In genomic region chr2:164898475-164898874, GRCh38 we compare ENCODE assay signal across 15 cellular contexts. TPM values are rescaled to one million over a fixed set of nuclear protein-coding genes. Genes with fewer than 3 reads are reported as not detected.
DNase-seq lines count a peak whose midpoint lies in the region; ATAC-seq and TF ChIP-seq lines count a peak whose summit lies in the region.
"Had no signal": no experiment of that assay in that cellular context is flagged by ENCODE, and none has a peak within 500 bp of the region (broad histone marks: within the 10 kb centered on the region; RNA-seq: fewer than 3 reads in every experiment).

No MANE protein-coding gene starts in this region.

- H3K4me1 Mint-ChIP-seq in CD4-positive, alpha-beta T cell (ENCODE audit: low read depth) = no peaks in the 10 kb centered on the region

- H3K4me1 ChIP-seq in RWPE2 (ENCODE audit: insufficient read depth, poor library complexity, severe bottlenecking) = peaks cover 47% of the 10 kb centered on the region
- H3K4me1 ChIP-seq: testis had no signal

- CTCF ChIA-PET in CD4-positive, alpha-beta T cell (lab: Charles Lee) = no interaction called here

- H3K27me3 ChIP-seq in RWPE2 (ENCODE audit: insufficient read depth, poor library complexity, severe bottlenecking) = no peaks in the 10 kb centered on the region
- no peaks in the 10 kb centered on the region for H3K27me3 ChIP-seq in CD4-positive, alpha-beta T cell (ENCODE audit: control insufficient read depth, insufficient read depth, low read length)
- H3K27me3 ChIP-seq: testis had no signal

- peak; percentile 25 for TF ChIP-seq POLR2A in erythroblast (IDR thresholded peaks at IDR 0.05; ENCODE audit: low read length)

- peak; percentile 48; the same call in 2 of the 3 replicates for ATAC-seq in RWPE2 (ENCODE audit: low read depth)
- no peak for ATAC-seq in HG03520 (IDR thresholded peaks at IDR 0.05; ENCODE audit: unreplicated experiment)
- no peak for ATAC-seq in HG02798 (IDR thresholded peaks at IDR 0.05; ENCODE audit: poor library complexity, unreplicated experiment)
- no peak for ATAC-seq in CD4-positive, alpha-beta T cell (ENCODE audit: poor library complexity)

- H3K4me3 Mint-ChIP-seq in CD4-positive, alpha-beta T cell = no peak overlapping the region
- H3K4me3 Mint-ChIP-seq: CD4-positive, CD25-positive, alpha-beta regulatory T cell had no signal

- no peaks in the 10 kb centered on the region for H3K36me3 ChIP-seq in RWPE2 (ENCODE audit: low read depth)

- H3K4me3 ChIP-seq in RWPE2 (ENCODE audit: severe bottlenecking) = no peak overlapping the region
- H3K4me3 ChIP-seq: testis had no signal

- no peaks in the 10 kb centered on the region for H3K9me3 ChIP-seq in RWPE2 (ENCODE audit: severe bottlenecking)
- no peaks in the 10 kb centered on the region for H3K9me3 ChIP-seq in CD4-positive, alpha-beta T cell (ENCODE audit: control insufficient read depth, low read length)
- H3K9me3 ChIP-seq: testis had no signal

- DNase-seq in DMS 273 (lab: John Stamatoyannopoulos, UW; ENCODE audit: unreplicated experiment) (peak; percentile 66), RWPE2 (ENCODE audit: low spot score) (no peak), erythroblast (lab: John Stamatoyannopoulos, UW) (peak; percentile 78 to 92), non-pigmented ciliary epithelial cell (ENCODE audit: low read depth) (peak; percentile 94), SKM-1 treated with dmso at 0.1 percent for 144 hours (lab: John Stamatoyannopoulos, UW; ENCODE audit: unreplicated experiment) (no peak)
- DNase-seq in CD4-positive, alpha-beta T cell = no peak
- DNase-seq: aorta; CD4-positive, CD25-positive, alpha-beta regulatory T cell; left cardiac atrium; NCI-H1436 treated with DMSO at 0.1 percent for 48 hours; posterior cingulate gyrus; T-helper 2 cell; testis had no signal

- intact Hi-C loops in CD4-positive, alpha-beta T cell (cut with DNase I, micrococcal nuclease) = no loop called here

- no peak for TF ChIP-seq CTCF in RWPE2 (IDR thresholded peaks at IDR 0.05; ENCODE audit: poor library complexity, severe bottlenecking)
- TF ChIP-seq CTCF in CD4-positive, alpha-beta T cell (IDR thresholded peaks at IDR 0.05) = no peak

- peak overlapping the region; percentile 76 for H3K27ac ChIP-seq in RWPE2 (ENCODE audit: poor library complexity, severe bottlenecking)
- no peak overlapping the region for H3K27ac ChIP-seq in CD4-positive, alpha-beta T cell (ENCODE audit: low read depth, low read length)
- H3K27ac ChIP-seq: testis had no signal

- no peaks in the 10 kb centered on the region for H3K27me3 Mint-ChIP-seq in CD4-positive, alpha-beta T cell

- H3K9me3 Mint-ChIP-seq in CD4-positive, alpha-beta T cell = peaks cover 2% of the 10 kb centered on the region

- no peaks in the 10 kb centered on the region for H3K36me3 Mint-ChIP-seq in CD4-positive, alpha-beta T cell (ENCODE audit: low read depth)
- H3K36me3 Mint-ChIP-seq: CD4-positive, CD25-positive, alpha-beta regulatory T cell had no signal

- POLR2A ChIA-PET in CD4-positive, alpha-beta T cell (lab: Charles Lee) = no interaction called here

- no peak overlapping the region for H3K27ac Mint-ChIP-seq in CD4-positive, alpha-beta T cell
- H3K27ac Mint-ChIP-seq: CD4-positive, CD25-positive, alpha-beta regulatory T cell had no signal

RNA-seq across cellular contexts. Expression of gene SLC38A11, which starts 56.9 kb away (rescaled TPM):
- not detected for total RNA-seq in CD4-positive, alpha-beta T cell
- total RNA-seq: CD4-positive, CD25-positive, alpha-beta regulatory T cell had no signal

RNA-seq across cellular contexts. Expression of gene COBLL1, which starts 56.9 kb away (rescaled TPM):
- under 1 TPM in 1 of 2 experiments, not detected in 1; 0.53 TPM for total RNA-seq in CD4-positive, alpha-beta T cell

Comparison
In these comparisons a context has a peak if more than half of its experiments do, and no peak if none do; other contexts are left out.
1. DNase-seq: peak in DMS 273 (single experiment), erythroblast (2 of 2) and non-pigmented ciliary epithelial cell (single experiment); none in RWPE2 (single experiment), CD4-positive, alpha-beta T cell (0 of 10) and SKM-1 treated with dmso at 0.1 percent for 144 hours (single experiment).